In genomic region chr4:25031077-25031606, GRCh38 we compare ENCODE assay signal across 8 cellular contexts. TPM values are rescaled to one million over a fixed set of nuclear protein-coding genes. Genes with fewer than 3 reads are reported as not detected.
DNase-seq lines count a peak whose midpoint lies in the region; ATAC-seq and TF ChIP-seq lines count a peak whose summit lies in the region.

No MANE protein-coding gene starts in this region.

- peak overlapping the region; percentile 55 for H3K4me2 ChIP-seq in IMR-90 (ENCODE audit: low read depth, low read length)

- H3K14ac ChIP-seq in IMR-90 (replicated peaks; ENCODE audit: low read depth, low read length), result no peak overlapping the region

- 0% methylated on average over 5 of the region's 25 CpGs; no CpG with 5 or more reads in 1 of the 2 experiments for WGBS in IMR-90 (ENCODE audit: extremely low coverage in 2 of 2, insufficient read length in 1 of 2), 2 experiments

- H4K8ac ChIP-seq in IMR-90 (ENCODE audit: low read depth in 2 of 2, low read length in 2 of 2), result no peak overlapping the region

- no peak overlapping the region for H3K4ac ChIP-seq in IMR-90 (ENCODE audit: low read depth, low read length)

- POLR2A ChIA-PET in IMR-90 (lab: Charles Lee; ENCODE audit: unreplicated experiment), result no interaction called here

- H3K23ac ChIP-seq in IMR-90 (ENCODE audit: low read depth, low read length), result no peak overlapping the region

- no peaks in the 10 kb centered on the region for H4K20me1 ChIP-seq in IMR-90 (ENCODE audit: insufficient read depth, low read length)

- no peak for TF ChIP-seq RAD21 in IMR-90 (IDR thresholded peaks at IDR 0.05; ENCODE audit: low read length)

- DNase-seq in AG08395 (ENCODE audit: low spot score) (peak; percentile 17), IMR-90 (no peak), ecto neural progenitor cell (ENCODE audit: low spot score) (peak; percentile 78), LoVo (ENCODE audit: low spot score) (no peak), T1000 (lab: John Stamatoyannopoulos, UW) (no peak), posterior vena cava (ENCODE audit: low spot score) (no peak)

- in situ Hi-C loops in IMR-90 (cut with MboI; ENCODE audit: low sequenced_read_pairs), result no loop called here

- H3K4me3 ChIP-seq in IMR-90 (ENCODE audit: insufficient read depth, low read depth, low read length), result peak overlapping the region; percentile 13; the same call in 1 of the 2 replicates
- peak overlapping the region; percentile 13 to 48 for H3K4me3 ChIP-seq in mucosa of rectum (ENCODE audit: low read length in 2 of 2)

- H3K9me1 ChIP-seq in IMR-90 (ENCODE audit: insufficient read depth, low read length), result no peaks in the 10 kb centered on the region

- H3K27me3 ChIP-seq in IMR-90 (ENCODE audit: control insufficient read depth, insufficient read depth, low read length), result peaks cover 57% of the 10 kb centered on the region
- peaks cover 35% of the 10 kb centered on the region in 2 donors for H3K27me3 ChIP-seq in mucosa of rectum (ENCODE audit: control insufficient read depth in 2 of 2, insufficient read depth in 2 of 2, low read length in 2 of 2)

- TF ChIP-seq POLR2A in IMR-90 (IDR thresholded peaks at IDR 0.05; ENCODE audit: low read depth, low read length), result no peak

- H2AFZ ChIP-seq in IMR-90 (replicated peaks; ENCODE audit: low read length, poor library complexity), result peak overlapping the region; percentile 9

- H2AK9ac ChIP-seq in IMR-90 (replicated peaks; ENCODE audit: low read depth, low read length, poor library complexity), result no peak overlapping the region

- H2BK5ac ChIP-seq in IMR-90 (ENCODE audit: low read depth, low read length, poor library complexity, severe bottlenecking), result no peak overlapping the region

- H3K9me3 ChIP-seq in IMR-90 (ENCODE audit: control insufficient read depth, insufficient read depth, low read length) (no peaks in the 10 kb centered on the region; the same call in 1 of the 2 replicates), mucosa of rectum (ENCODE audit: control insufficient read depth in 2 of 2, low read length in 2 of 2) (no peaks in the 10 kb centered on the region)

- intact Hi-C loops in IMR-90 (cut with micrococcal nuclease) (no loop called here), posterior vena cava (cut with DNase I) (no loop called here)

- H4K5ac ChIP-seq in IMR-90 (ENCODE audit: low read depth, low read length), result no peak overlapping the region

- no peaks in the 10 kb centered on the region for H3K79me1 ChIP-seq in IMR-90 (ENCODE audit: low read depth in 1 of 2, low read length in 2 of 2)

- peak; percentile 49 for ATAC-seq in IMR-90 (ENCODE audit: low read depth)
- ATAC-seq in GM21717 (IDR thresholded peaks at IDR 0.05; ENCODE audit: unreplicated experiment), result no peak

- H3K4me1 ChIP-seq in IMR-90 (ENCODE audit: control insufficient read depth, insufficient read depth, low read length) (no peaks in the 10 kb centered on the region), mucosa of rectum (ENCODE audit: control insufficient read depth in 2 of 2, insufficient read depth in 2 of 2, low read length in 2 of 2) (peaks cover 5 to 7% of the 10 kb centered on the region in 2 donors)

- H2BK20ac ChIP-seq in IMR-90 (ENCODE audit: low read depth, low read length), result no peak overlapping the region

- no peak overlapping the region for H2BK120ac ChIP-seq in IMR-90 (ENCODE audit: low read depth, low read length)

- H3K36me3 ChIP-seq in IMR-90 (ENCODE audit: control insufficient read depth, insufficient read depth, low read length) (no peaks in the 10 kb centered on the region), mucosa of rectum (ENCODE audit: control insufficient read depth in 2 of 2, insufficient read depth in 2 of 2, low read length in 2 of 2) (no peaks in the 10 kb centered on the region)

- no peak overlapping the region for H3K18ac ChIP-seq in IMR-90 (ENCODE audit: low read depth, low read length)

- H2AK5ac ChIP-seq in IMR-90 (ENCODE audit: low read depth, low read length), result no peak overlapping the region

- TF ChIP-seq CTCF in IMR-90 (conservative IDR thresholded peaks at IDR 0.05; ENCODE audit: low read depth, low read length), result no peak

- H3K9ac ChIP-seq in IMR-90 (ENCODE audit: low read depth, low read length) (no peak overlapping the region), mucosa of rectum (ENCODE audit: low read depth in 1 of 2, low read length in 2 of 2) (no peak overlapping the region)

- no peak overlapping the region for H4K91ac ChIP-seq in IMR-90 (ENCODE audit: insufficient read depth, low read depth, low read length)

- CTCF ChIA-PET in IMR-90 (lab: Yijun Ruan, JAX), result interaction anchor here (1.1 kb wide), 1 partner anchor 51 kb away, joined by 3 read pairs; no protein-coding TSS in a partner anchor

- BruUV-seq in IMR-90 (replicated peaks; lab: Mats Ljungman, UMichigan), result no TSS peak

- H3K56ac ChIP-seq in IMR-90 (ENCODE audit: extremely low read depth, insufficient read depth, low read length), result no peak overlapping the region

- H3K27ac ChIP-seq in IMR-90 (ENCODE audit: insufficient read depth, low read length) (no peak overlapping the region), mucosa of rectum (ENCODE audit: low read depth in 2 of 2, low read length in 2 of 2) (no peak overlapping the region)

- dilution Hi-C loops in IMR-90 (cut with HindIII; ENCODE audit: low sequenced_read_pairs, unreplicated experiment), result no loop called here

- H2BK15ac ChIP-seq in IMR-90 (ENCODE audit: low read depth, low read length), result no peak overlapping the region

TF ChIP-seq in IMR-90, 13 proteins besides CTCF, POLR2A, EP300 and RAD21:
- TF ChIP-seq RFX5 (IDR thresholded peaks at IDR 0.05; ENCODE audit: low read depth, low read length), result no peak
- TF ChIP-seq MAZ (IDR thresholded peaks at IDR 0.05; ENCODE audit: borderline replicate concordance, low read depth, low read length), result no peak
- TF ChIP-seq FOS (IDR thresholded peaks at IDR 0.05; ENCODE audit: low read depth, low read length), result no peak
- TF ChIP-seq NFE2L2 (IDR thresholded peaks at IDR 0.05; ENCODE audit: low read depth, low read length), result no peak
- no peak for TF ChIP-seq USF2 (IDR thresholded peaks at IDR 0.05; ENCODE audit: low read depth, low read length)
- no peak for TF ChIP-seq ELK1 (IDR thresholded peaks at IDR 0.05; ENCODE audit: borderline replicate concordance, low read depth, low read length)
- no peak for TF ChIP-seq MAFK (IDR thresholded peaks at IDR 0.05; ENCODE audit: low read depth, low read length)
- TF ChIP-seq MXI1 (IDR thresholded peaks at IDR 0.05; ENCODE audit: borderline replicate concordance, low read depth, low read length), result no peak
- TF ChIP-seq BHLHE40 (IDR thresholded peaks at IDR 0.05; ENCODE audit: low read depth, low read length), result no peak
- TF ChIP-seq CHD1 (IDR thresholded peaks at IDR 0.05; ENCODE audit: low read depth, low read length), result no peak
- no peak for TF ChIP-seq SMC3 (IDR thresholded peaks at IDR 0.05; ENCODE audit: low read depth, low read length)

RNA-seq across cellular contexts. Expression of gene LGI2, which starts 0.4 kb away (rescaled TPM):
- total RNA-seq in IMR-90 (2012; rRNA removed), result not detected in 2 replicates
- not detected in 2 replicates for polyA plus RNA-seq in IMR-90 (2012; rRNA removed)
- not detected in 2 replicates for polyA plus RNA-seq in IMR-90 (2012; cell fraction: cytosol; rRNA removed)
- not detected in 2 replicates for polyA plus RNA-seq in IMR-90 (2012; cell fraction: nucleus; rRNA removed; ENCODE audit: low replicate concordance)
- 10 to 100 TPM; 26.9 to 52.3 TPM for total RNA-seq in posterior vena cava

Comparison
In these comparisons a context has a peak if more than half of its experiments do, and no peak if none do; other contexts are left out.
1. DNase-seq: peak in AG08395 (single experiment) and ecto neural progenitor cell (single experiment); none in IMR-90 (single experiment), LoVo (single experiment), T1000 (single experiment) and posterior vena cava (single experiment).
2. RNA of gene LGI2, which starts 0.4 kb away (total RNA-seq): 26.9 to 52.3 TPM in posterior vena cava; not detected in IMR-90; every median in the first group is over 10 times any median in the second.